In genomic region chr2:60849165-60849564, GRCh38 we compare ENCODE assay signal across 11 cellular contexts.
"Had no signal": no experiment of that assay in that cellular context is flagged by ENCODE, and none has a peak within 500 bp of the region (broad histone marks: within the 10 kb centered on the region; RNA-seq: fewer than 3 reads in every experiment).

No MANE protein-coding gene starts in this region.

- H3K4me3 Mint-ChIP-seq: activated naive CD4-positive, alpha-beta T cell treated with anti-CD3 and anti-CD28 coated beads, Interleukin-2, amount 50 U/mL, for 24 hours had no signal

- H3K4me3 ChIP-seq: esophagus squamous epithelium, hepatocyte, psoas muscle, right lobe of liver, thoracic aorta had no signal

- ATAC-seq: psoas muscle; right lobe of liver; stimulated activated naive CD8-positive, alpha-beta T cell treated with anti-CD3 and anti-CD28 coated beads, Interleukin-15, Interleukin-2, amounts not matched to agents 100 U/mL and 50 U/mL, for 24 hours had no signal

- H3K36me3 Mint-ChIP-seq: activated naive CD4-positive, alpha-beta T cell treated with anti-CD3 and anti-CD28 coated beads, Interleukin-2, amount 50 U/mL, for 24 hours had no signal

- H3K27ac Mint-ChIP-seq: activated naive CD4-positive, alpha-beta T cell treated with anti-CD3 and anti-CD28 coated beads, Interleukin-2, amount 50 U/mL, for 24 hours had no signal

- DNase-seq: activated effector memory CD4-positive, alpha-beta T cell treated with Interleukin-2 at 50 U/mL for 16 hours; amygdala; esophagus squamous epithelium; psoas muscle; right lobe of liver; stimulated activated CD4-positive, alpha-beta T cell treated with anti-CD3 and anti-CD28 coated beads, Interleukin-12 subunit alpha, Interleukin-12 subunit beta, amount 100 ng/mL, for 4 hours; stimulated activated naive CD8-positive, alpha-beta T cell treated with anti-CD3 and anti-CD28 coated beads, Interleukin-15, Interleukin-2, amounts not matched to agents 100 U/mL and 50 U/mL, for 24 hours; T-helper 9 cell had no signal

- H3K27me3 Mint-ChIP-seq: activated naive CD4-positive, alpha-beta T cell treated with anti-CD3 and anti-CD28 coated beads, Interleukin-2, amount 50 U/mL, for 24 hours had no signal

- H3K9me3 Mint-ChIP-seq: activated naive CD4-positive, alpha-beta T cell treated with anti-CD3 and anti-CD28 coated beads, Interleukin-2, amount 50 U/mL, for 24 hours had no signal
